Comparison of ENCODE assay signal across 2 cellular contexts in genomic region chr15:41945701-41946100, GRCh38.
TF ChIP-seq lines count a peak whose summit lies in the region.

No MANE protein-coding gene starts in this region.

TF ChIP-seq in HCT116, 20 proteins besides CTCF, POLR2A, EP300 and RAD21 (continued from another document):
- TF ChIP-seq SP1 (IDR thresholded peaks at IDR 0.05; ENCODE audit: low read depth) (no peak), CBX3 (IDR thresholded peaks at IDR 0.05; ENCODE audit: low read depth) (no peak), EZH2 (IDR thresholded peaks at IDR 0.05) (no peak), TCF7L2 (IDR thresholded peaks at IDR 0.05; ENCODE audit: borderline replicate concordance, extremely low read depth, insufficient read depth, insufficient read length) (no peak), EZH2phosphoT487 (IDR thresholded peaks at IDR 0.05; ENCODE audit: borderline replicate concordance) (no peak), SRF (IDR thresholded peaks at IDR 0.05; ENCODE audit: low read depth) (no peak), ELF1 (IDR thresholded peaks at IDR 0.05; ENCODE audit: borderline replicate concordance, low read depth) (no peak), ZBTB33 (IDR thresholded peaks at IDR 0.05; ENCODE audit: extremely low read depth, insufficient replicate concordance, low read length) (no peak), REST (IDR thresholded peaks at IDR 0.05; ENCODE audit: low read depth) (no peak)

TF ChIP-seq in WTC11, 78 proteins besides CTCF, POLR2A, EP300 and RAD21 (continued from another document):
- TF ChIP-seq USF2 (CRISPR knock-in tag; IDR thresholded peaks at IDR 0.05) (no peak), SMAD3 (CRISPR knock-in tag; IDR thresholded peaks at IDR 0.05; ENCODE audit: borderline replicate concordance) (no peak), NR1H2 (CRISPR knock-in tag; IDR thresholded peaks at IDR 0.05) (no peak), ZSCAN18 (CRISPR knock-in tag; IDR thresholded peaks at IDR 0.05) (no peak), IRF1 (CRISPR knock-in tag; IDR thresholded peaks at IDR 0.05) (no peak), ZBTB21 (CRISPR knock-in tag; IDR thresholded peaks at IDR 0.05; ENCODE audit: borderline replicate concordance) (no peak), FOXP1 (CRISPR knock-in tag; IDR thresholded peaks at IDR 0.05; ENCODE audit: borderline replicate concordance) (no peak), PRRX2 (CRISPR knock-in tag; IDR thresholded peaks at IDR 0.05) (no peak), ATF1 (CRISPR knock-in tag; IDR thresholded peaks at IDR 0.05) (no peak), AFF4 (CRISPR knock-in tag; IDR thresholded peaks at IDR 0.05; ENCODE audit: borderline replicate concordance) (no peak), MXD4 (CRISPR knock-in tag; IDR thresholded peaks at IDR 0.05; ENCODE audit: borderline replicate concordance) (no peak), ZNF232 (CRISPR knock-in tag; IDR thresholded peaks at IDR 0.05) (no peak), ERG (CRISPR knock-in tag; IDR thresholded peaks at IDR 0.05) (no peak), ESRRA (CRISPR knock-in tag; IDR thresholded peaks at IDR 0.05; ENCODE audit: borderline replicate concordance) (no peak), NFE2L1 (CRISPR knock-in tag; IDR thresholded peaks at IDR 0.05) (no peak), ATF6 (CRISPR knock-in tag; IDR thresholded peaks at IDR 0.05) (no peak), ZBTB43 (CRISPR knock-in tag; IDR thresholded peaks at IDR 0.05) (no peak), SMAD4 (CRISPR knock-in tag; IDR thresholded peaks at IDR 0.05) (no peak)
